Comparison of ENCODE assay signal across 8 cellular contexts in the genomic region with DNA sequence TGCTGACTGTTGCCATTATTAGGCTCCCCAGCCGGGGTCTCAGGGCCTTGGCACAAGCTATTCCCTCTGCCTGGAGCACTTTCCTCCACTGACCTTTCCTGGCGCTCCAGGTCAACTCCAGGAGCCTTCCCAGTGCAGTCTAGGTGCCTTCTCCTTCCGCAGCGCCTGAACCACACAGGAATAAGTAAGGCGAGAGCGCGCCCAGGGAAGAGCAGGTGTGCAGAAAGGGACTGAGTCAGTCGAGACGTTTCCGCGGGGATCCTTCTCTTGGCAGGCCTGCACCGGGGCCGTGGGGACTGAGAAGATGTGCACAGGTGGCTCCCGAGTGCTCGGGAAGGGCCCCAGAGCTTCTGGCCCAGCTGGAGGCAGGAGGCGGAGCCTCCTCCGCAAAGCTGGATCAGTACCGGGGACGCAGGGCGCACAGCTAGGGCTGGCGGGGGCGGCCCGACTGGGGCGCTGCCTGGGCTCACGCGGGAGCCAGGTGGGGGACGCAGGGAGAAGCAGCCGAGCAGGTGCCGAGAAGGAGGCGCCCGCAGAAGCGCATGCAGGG. TPM values are rescaled to one million over a fixed set of nuclear protein-coding genes. Genes with fewer than 3 reads are reported as not detected.
DNase-seq lines count a peak whose midpoint lies in the region; ATAC-seq, FAIRE-seq and TF ChIP-seq lines count a peak whose summit lies in the region.

No MANE protein-coding gene starts in this region.

- H3K36me3 ChIP-seq in A673 (ENCODE audit: insufficient read depth, low read length, poor library complexity, severe bottlenecking) (peaks cover 19% of the 10 kb centered on the region), GM12878 (ENCODE audit: control insufficient read depth in 2 of 2, insufficient read depth in 2 of 2, low read length in 1 of 2) (peaks cover 0 to 16% of the 10 kb centered on the region in 2 experiments; a peak in 3 of 4 replicates), thymus (ENCODE audit: control insufficient read depth, insufficient read depth) (peaks cover 4% of the 10 kb centered on the region)

- H3K4me1 ChIP-seq in A673 (ENCODE audit: insufficient read depth, low read length, poor library complexity, severe bottlenecking), result no peaks in the 10 kb centered on the region
- 0 out of 2 replicates have a peak, but pooled peaks cover 2% of the 10 kb centered on the region for H3K4me1 ChIP-seq in GM12878 (ENCODE audit: control insufficient read depth, insufficient read depth, low read length)
- no peaks in the 10 kb centered on the region for H3K4me1 ChIP-seq in thymus (ENCODE audit: control insufficient read depth, insufficient read depth, low read length)

- H3K9ac ChIP-seq in GM12878 (ENCODE audit: control insufficient read depth, insufficient read depth, low read length), result no peak overlapping the region

- peak overlapping the region; percentile 47 for H3K4me3 ChIP-seq in A673 (ENCODE audit: low read depth, low read length, poor library complexity, severe bottlenecking)
- peak overlapping the region; percentile 36; the same call in 1 of the 2 replicates for H3K4me3 ChIP-seq in GM12878
- peak overlapping the region; percentile 61 for H3K4me3 ChIP-seq in thymus (ENCODE audit: low read length)

- intact Hi-C loops in A673 (cut with micrococcal nuclease; ENCODE audit: unreplicated experiment) (no loop called here), GM12878 (cut with micrococcal nuclease; ENCODE audit: unreplicated experiment) (no loop called here)

- CTCF ChIA-PET in A673 (lab: Charles Lee) (no interaction called here), GM12878 (lab: Yijun Ruan, JAX) (interaction anchor here (3.1 kb wide), 1 partner anchor 48 kb away, joined by 13 read pairs; no protein-coding TSS in a partner anchor)

- H3K27ac ChIP-seq in A673 (ENCODE audit: low read depth, low read length, poor library complexity, severe bottlenecking) (no peak overlapping the region), GM12878 (ENCODE audit: control insufficient read depth, insufficient read depth) (no peak overlapping the region), thymus (ENCODE audit: low read depth) (no peak overlapping the region)

- in situ Hi-C loops in GM12878 (cut with MboI), result no loop called here

- no peak for TF ChIP-seq EP300 in GM12878 (IDR thresholded peaks at IDR 0.05; ENCODE audit: borderline replicate concordance in 1 of 2, control insufficient read depth in 1 of 2, low read depth in 2 of 2, low read length in 2 of 2)

- H3K9me3 ChIP-seq in A673 (ENCODE audit: low read depth, low read length, poor library complexity, severe bottlenecking) (no peaks in the 10 kb centered on the region), GM12878 (replicated peaks; ENCODE audit: control insufficient read depth, insufficient read depth, low read length) (no peaks in the 10 kb centered on the region), thymus (ENCODE audit: control insufficient read depth) (no peaks in the 10 kb centered on the region)

- POLR2A ChIA-PET in A673 (lab: Charles Lee; ENCODE audit: low non-redundant PET), result no interaction called here
- POLR2A ChIA-PET in GM12878 (lab: Charles Lee), result no interaction called here

- SMC1A ChIA-PET in GM12878 (lab: Charles Lee; ENCODE audit: uncharacterized antibody, unreplicated experiment), result interaction anchor here (1.7 kb wide), 1 partner anchor 48 kb away, joined by 6 read pairs; no protein-coding TSS in a partner anchor

- H3K4me2 ChIP-seq in GM12878 (ENCODE audit: control insufficient read depth, insufficient read depth), result peak overlapping the region; percentile 82

- H2AFZ ChIP-seq in GM12878 (ENCODE audit: control insufficient read depth, low read depth, low read length), result peak overlapping the region; percentile 82

- no peak for FAIRE-seq in GM12878 (lab: Jason Lieb, UNC)

- H4K20me1 ChIP-seq in GM12878 (ENCODE audit: control insufficient read depth, insufficient read depth), result no peaks in the 10 kb centered on the region

- ATAC-seq in GM21390 (IDR thresholded peaks at IDR 0.05; ENCODE audit: unreplicated experiment), result peak; percentile 24
- ATAC-seq in GM12878, result no peak; the same call in 1 of the 3 replicates
- peak; percentile 54 for ATAC-seq in left lobe of liver
- ATAC-seq in GM19467 (IDR thresholded peaks at IDR 0.05; ENCODE audit: unreplicated experiment), result no peak

- no peak; the same call in 1 of the 2 replicates for TF ChIP-seq POLR2A in GM12878 (IDR thresholded peaks at IDR 0.05; ENCODE audit: low read depth, low read length)

- RAD21 ChIA-PET in GM12878 (lab: Charles Lee; ENCODE audit: unreplicated experiment), result no interaction called here

- TF ChIP-seq CTCF in A673 (conservative IDR thresholded peaks at IDR 0.05; ENCODE audit: low read depth, low read length), result no peak
- TF ChIP-seq CTCF in GM12878 (IDR thresholded peaks at IDR 0.05 in 2 of 3, conservative IDR thresholded peaks at IDR 0.05 in 1 of 3; ENCODE audit: control insufficient read depth in 2 of 3, extremely low read depth in 1 of 3, insufficient read depth in 1 of 3, low read depth in 3 of 3, low read length in 3 of 3), result no peak

- WGBS in GM12878 (ENCODE audit: insufficient coverage, insufficient replicate concordance, low lambda C conversion rate, missing lambda C conversion rate), result 27% methylated on average over 32 of the region's 32 CpGs
- WGBS in thymus, result 12% methylated on average over 32 of the region's 32 CpGs

- no TSS peak for BruUV-seq in A673 (replicated peaks; lab: Mats Ljungman, UMichigan)
- no TSS peak for BruUV-seq in GM12878 (replicated peaks; lab: Mats Ljungman, UMichigan)

- peaks cover 8% of the 10 kb centered on the region for H3K27me3 ChIP-seq in A673 (replicated peaks; ENCODE audit: insufficient read depth, low read depth, low read length, poor library complexity)
- peaks cover 0 to 1% of the 10 kb centered on the region in 2 experiments; a peak in 1 of 4 replicates for H3K27me3 ChIP-seq in GM12878 (replicated peaks in 1 of 2; ENCODE audit: control insufficient read depth in 2 of 2, insufficient read depth in 2 of 2, low read length in 1 of 2)
- peaks cover 20% of the 10 kb centered on the region for H3K27me3 ChIP-seq in thymus (ENCODE audit: control insufficient read depth, insufficient read depth)

- no peaks in the 10 kb centered on the region for H3K79me2 ChIP-seq in GM12878 (ENCODE audit: control insufficient read depth, insufficient read depth, low read length)

- no peak for DNase-seq in A673 (ENCODE audit: low spot score)
- DNase-seq in NCI-H2171 (lab: John Stamatoyannopoulos, UW), result peak; percentile 31
- DNase-seq in GM12878 (ENCODE audit: low read depth, low spot score), result no peak
- DNase-seq in left lobe of liver (ENCODE audit: low spot score), result no peak
- no peak for DNase-seq in CD1c-positive myeloid dendritic cell (ENCODE audit: extremely low spot score)

- no peak for TF ChIP-seq RAD21 in GM12878 (IDR thresholded peaks at IDR 0.05; ENCODE audit: insufficient read depth, low read depth, low read length)

TF ChIP-seq in GM12878, 131 proteins besides CTCF, POLR2A, EP300 and RAD21:
- TF ChIP-seq POLR2AphosphoS2 (IDR thresholded peaks at IDR 0.05; ENCODE audit: low read depth, low read length), result 0 out of 2 replicates have a peak, but pooled peaks have one; percentile 20
- TF ChIP-seq, protein P1, sequence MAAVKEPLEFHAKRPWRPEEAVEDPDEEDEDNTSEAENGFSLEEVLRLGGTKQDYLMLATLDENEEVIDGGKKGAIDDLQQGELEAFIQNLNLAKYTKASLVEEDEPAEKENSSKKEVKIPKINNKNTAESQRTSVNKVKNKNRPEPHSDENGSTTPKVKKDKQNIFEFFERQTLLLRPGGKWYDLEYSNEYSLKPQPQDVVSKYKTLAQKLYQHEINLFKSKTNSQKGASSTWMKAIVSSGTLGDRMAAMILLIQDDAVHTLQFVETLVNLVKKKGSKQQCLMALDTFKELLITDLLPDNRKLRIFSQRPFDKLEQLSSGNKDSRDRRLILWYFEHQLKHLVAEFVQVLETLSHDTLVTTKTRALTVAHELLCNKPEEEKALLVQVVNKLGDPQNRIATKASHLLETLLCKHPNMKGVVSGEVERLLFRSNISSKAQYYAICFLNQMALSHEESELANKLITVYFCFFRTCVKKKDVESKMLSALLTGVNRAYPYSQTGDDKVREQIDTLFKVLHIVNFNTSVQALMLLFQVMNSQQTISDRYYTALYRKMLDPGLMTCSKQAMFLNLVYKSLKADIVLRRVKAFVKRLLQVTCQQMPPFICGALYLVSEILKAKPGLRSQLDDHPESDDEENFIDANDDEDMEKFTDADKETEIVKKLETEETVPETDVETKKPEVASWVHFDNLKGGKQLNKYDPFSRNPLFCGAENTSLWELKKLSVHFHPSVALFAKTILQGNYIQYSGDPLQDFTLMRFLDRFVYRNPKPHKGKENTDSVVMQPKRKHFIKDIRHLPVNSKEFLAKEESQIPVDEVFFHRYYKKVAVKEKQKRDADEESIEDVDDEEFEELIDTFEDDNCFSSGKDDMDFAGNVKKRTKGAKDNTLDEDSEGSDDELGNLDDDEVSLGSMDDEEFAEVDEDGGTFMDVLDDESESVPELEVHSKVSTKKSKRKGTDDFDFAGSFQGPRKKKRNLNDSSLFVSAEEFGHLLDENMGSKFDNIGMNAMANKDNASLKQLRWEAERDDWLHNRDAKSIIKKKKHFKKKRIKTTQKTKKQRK (IDR thresholded peaks at IDR 0.05; ENCODE audit: low read depth, low read length), result no peak
TF ChIP-seq in GM12878: peak in this region for 1.

RNA-seq across cellular contexts. Expression of a gene that starts 0.8 kb away (rescaled TPM):
- total RNA-seq in A673 (2021) (not detected in 2 replicates), GM12878 (2014; rRNA removed) (0.22 TPM in 1 of 2 replicates, not detected in the other), GM12878 (2014; rRNA removed; fragmentation: Illumina TruSeq; extraction: Trizol) (not detected in 2 replicates), GM12878 (2021) (not detected in 2 replicates), left lobe of liver (not detected)
- total RNA-seq in GM12878 (2013; cell fraction: nucleolus; rRNA removed), result not detected in 2 replicates
- not detected for polyA plus RNA-seq in GM12878 (2011; ENCODE audit: low read depth)
- polyA plus RNA-seq in GM12878 (2011; rRNA removed) (not detected in 2 replicates), GM12878 (2014; fragmentation: Illumina TruSeq; extraction: Trizol) (not detected in 2 replicates), GM12878 (2014; fragmentation: Nextera tagmentation; extraction: Ambion mirVana) (not detected), GM12878 (2014; rRNA removed) (0.06 TPM in 1 of 2 replicates, not detected in the other), GM12878 (2016; fragmentation: Nextera tagmentation; extraction: Ambion mirVana) (not detected), thymus (0.02 TPM)
- not detected in 2 replicates for polyA plus RNA-seq in GM12878 (2011; cell fraction: cytosol; rRNA removed)
- not detected in 2 replicates for polyA plus RNA-seq in GM12878 (2011; cell fraction: nucleus; rRNA removed)
- 0.19 and 0.27 TPM in 2 replicates for polyA plus RNA-seq in GM12878 (2012)
- polyA minus RNA-seq in GM12878 (2011; rRNA and poly(A)+ RNA removed), result not detected in 2 replicates
- not detected in 2 replicates for polyA minus RNA-seq in GM12878 (2011; cell fraction: cytosol; rRNA and poly(A)+ RNA removed)
- polyA minus RNA-seq in GM12878 (2011; cell fraction: nucleus; rRNA and poly(A)+ RNA removed), result not detected in 2 replicates

Comparison
In these comparisons a context has a peak if more than half of its experiments do, and no peak if none do; other contexts are left out.
1. ATAC-seq: peak in GM21390 (single experiment) and left lobe of liver (single experiment); none in GM12878 (single experiment) and GM19467 (single experiment).
2. Peak in every context shown above with its lines, with median percentiles within 50 percentile points of each other: H3K4me3 ChIP-seq.